In genomic region chr20:51542894-51543788, GRCh38 we compare ENCODE assay signal across 8 cellular contexts. TPM values are rescaled to one million over a fixed set of nuclear protein-coding genes. Genes with fewer than 3 reads are reported as not detected.
A peak's percentile ranks its signal among the peaks of the same experiment; 100 is the strongest.
DNase-seq lines count a peak whose midpoint lies in the region; ATAC-seq and TF ChIP-seq lines count a peak whose summit lies in the region.

No MANE protein-coding gene starts in this region.

- H3K79me2 ChIP-seq in Karpas-422 (ENCODE audit: low read length): peaks cover 43% of the 10 kb centered on the region

- peak overlapping the region; percentile 50 for H3K27ac ChIP-seq in Karpas-422 (ENCODE audit: low read length)

- no peak for ATAC-seq in GM18498 (IDR thresholded peaks at IDR 0.05; ENCODE audit: unreplicated experiment)
- no peak for ATAC-seq in HG02571 (IDR thresholded peaks at IDR 0.05; ENCODE audit: unreplicated experiment)

- H3K4me1 Mint-ChIP-seq in endothelial cell (ENCODE audit: unreplicated experiment): peaks cover 19% of the 10 kb centered on the region
- H3K4me1 Mint-ChIP-seq in osteocyte (ENCODE audit: unreplicated experiment): peaks cover 24% of the 10 kb centered on the region

- in situ Hi-C loops in Caki2 (cut with HindIII; ENCODE audit: low pct_unique_long_range_greater_than_20kb, low sequenced_read_pairs): no loop called here

- H3K9me3 ChIP-seq in Karpas-422 (ENCODE audit: low read length): no peaks in the 10 kb centered on the region

- H3K4me2 ChIP-seq in Karpas-422 (ENCODE audit: low read depth, low read length, poor library complexity, severe bottlenecking): peak overlapping the region; percentile 93

- H3K9me2 ChIP-seq in Karpas-422 (replicated peaks; ENCODE audit: insufficient read depth, low read length): 0 out of 2 replicates have a peak, but pooled peaks cover 4% of the 10 kb centered on the region

- TF ChIP-seq CTCF in endothelial cell (IDR thresholded peaks at IDR 0.05; ENCODE audit: unreplicated experiment) (no peak), osteocyte (IDR thresholded peaks at IDR 0.05) (no peak)

- H3K4me3 Mint-ChIP-seq in endothelial cell (ENCODE audit: unreplicated experiment) (peak overlapping the region; percentile 70), osteocyte (ENCODE audit: unreplicated experiment) (peak overlapping the region; percentile 35)

- DNase-seq in Caki2 (ENCODE audit: low read depth) (peak; percentile 23), Karpas-422 (no peak), endothelial cell (ENCODE audit: low spot score) (no peak), osteocyte (ENCODE audit: extremely low spot score, unreplicated experiment) (no peak), NCI-H187 treated with DMSO at 0.1 percent for 48 hours (lab: John Stamatoyannopoulos, UW) (no peak), NCI-H524 treated with DMSO at 0.1 percent for 48 hours (lab: John Stamatoyannopoulos, UW) (no peak)

- H3K4me1 ChIP-seq in Karpas-422 (ENCODE audit: low read length): peaks cover 42% of the 10 kb centered on the region

- H3K27ac Mint-ChIP-seq in endothelial cell (ENCODE audit: unreplicated experiment) (no peak overlapping the region), osteocyte (ENCODE audit: unreplicated experiment) (no peak overlapping the region)

- H3K9ac ChIP-seq in Karpas-422 (ENCODE audit: low read length): peak overlapping the region; percentile 82

- H3K27me3 ChIP-seq in Karpas-422 (ENCODE audit: low read length): no peaks in the 10 kb centered on the region

- H3K36me3 Mint-ChIP-seq in endothelial cell (ENCODE audit: low read depth, unreplicated experiment) (no peaks in the 10 kb centered on the region), osteocyte (ENCODE audit: unreplicated experiment) (no peaks in the 10 kb centered on the region)

- H4K20me1 ChIP-seq in Karpas-422 (ENCODE audit: insufficient read depth, low read depth, low read length): no peaks in the 10 kb centered on the region

- peaks cover 7% of the 10 kb centered on the region; the same call in 1 of the 2 replicates for H3K36me3 ChIP-seq in Karpas-422 (ENCODE audit: insufficient read depth, low read length)

- peak overlapping the region; percentile 83 for H3K4me3 ChIP-seq in Karpas-422 (ENCODE audit: low read length)

- H2AFZ ChIP-seq in Karpas-422 (ENCODE audit: low read length): peak overlapping the region; percentile 66; the same call in 1 of the 2 replicates

- H3K27me3 Mint-ChIP-seq in endothelial cell (ENCODE audit: unreplicated experiment) (peaks cover 25% of the 10 kb centered on the region), osteocyte (ENCODE audit: unreplicated experiment) (peaks cover 24% of the 10 kb centered on the region)

- H3K9me3 Mint-ChIP-seq in endothelial cell (ENCODE audit: unreplicated experiment) (no peaks in the 10 kb centered on the region), osteocyte (ENCODE audit: unreplicated experiment) (peaks cover 4% of the 10 kb centered on the region)

RNA-seq across cellular contexts. Expression of gene NFATC2, which starts 0.6 kb away (rescaled TPM):
- 0.29 and 0.34 TPM in 2 replicates for total RNA-seq in Caki2 (2014; rRNA removed; shearing (Covaris generic); ENCODE audit: low replicate concordance)
- 22.5 and 32.3 TPM in 2 replicates for total RNA-seq in Karpas-422 (2014; rRNA removed; shearing (Covaris generic); ENCODE audit: low replicate concordance)
- total RNA-seq in endothelial cell (ENCODE audit: unreplicated experiment) (3.5 TPM), osteocyte (0.34 and 0.89 TPM in 2 replicates)
